Comparison of ENCODE assay signal across 20 cellular contexts in genomic region chr16:23538919-23539278, GRCh38. TPM values are rescaled to one million over a fixed set of nuclear protein-coding genes. Genes with fewer than 3 reads are reported as not detected.
DNase-seq lines count a peak whose midpoint lies in the region; ATAC-seq, FAIRE-seq and TF ChIP-seq lines count a peak whose summit lies in the region.
"Had no signal": no experiment of that assay in that cellular context is flagged by ENCODE, and none has a peak within 500 bp of the region (broad histone marks: within the 10 kb centered on the region; RNA-seq: fewer than 3 reads in every experiment).

No MANE protein-coding gene starts in this region.

- H3K9ac ChIP-seq in astrocyte (ENCODE audit: low read length) = peak overlapping the region; percentile 41

- TF ChIP-seq CTCF in GM23338 (conservative IDR thresholded peaks at IDR 0.05; ENCODE audit: low read depth in 2 of 2) (no peak), astrocyte (IDR thresholded peaks at IDR 0.05; ENCODE audit: insufficient read depth, low read depth, low read length) (no peak)

- POLR2A ChIA-PET in activated CD4-positive, alpha-beta memory T cell treated with anti-CD3 and anti-CD28 coated beads for 36 hours (lab: Charles Lee) = no interaction called here
- POLR2A ChIA-PET in activated CD4-positive, alpha-beta memory T cell treated with anti-CD3 and anti-CD28 coated beads, Interleukin-2, amount 10 ng/mL, durations not matched to agents 7 days and 5 days (lab: Charles Lee) = no interaction called here

- no peak for ATAC-seq in GM23338
- ATAC-seq in HG02588 (IDR thresholded peaks at IDR 0.05; ENCODE audit: unreplicated experiment) = no peak
- no peak for ATAC-seq in HG02885 (IDR thresholded peaks at IDR 0.05; ENCODE audit: poor library complexity, unreplicated experiment)

- H4K20me1 ChIP-seq in GM23338 (replicated peaks; ENCODE audit: insufficient read depth) = peaks cover 2% of the 10 kb centered on the region
- peaks cover 3% of the 10 kb centered on the region for H4K20me1 ChIP-seq in astrocyte (ENCODE audit: insufficient read depth, low read length)

- no peak overlapping the region for H3K27ac ChIP-seq in GM23338 (ENCODE audit: low read depth)
- H3K27ac ChIP-seq in astrocyte (ENCODE audit: low read depth, low read length) = peak overlapping the region; percentile 53
- H3K27ac ChIP-seq: prostate gland, tibial artery had no signal

- no peaks in the 10 kb centered on the region for H3F3A ChIP-seq in GM23338 (replicated peaks; ENCODE audit: low read depth)

- H2AFZ ChIP-seq in GM23338 = no peak overlapping the region
- H2AFZ ChIP-seq in astrocyte (ENCODE audit: low read depth, low read length) = no peak overlapping the region

- H3K27me3 ChIP-seq in GM23338 (ENCODE audit: insufficient read depth) (no peaks in the 10 kb centered on the region), astrocyte (ENCODE audit: insufficient read depth, low read length) (no peaks in the 10 kb centered on the region)
- H3K27me3 ChIP-seq: tibial artery had no signal

- no peaks in the 10 kb centered on the region for H3K9me2 ChIP-seq in GM23338 (ENCODE audit: insufficient read depth)

- intact Hi-C loops in activated CD4-positive, alpha-beta memory T cell treated with anti-CD3 and anti-CD28 coated beads for 36 hours (cut with micrococcal nuclease) = no loop called here
- intact Hi-C loops in posterior vena cava (cut with DNase I) = no loop called here

- CTCF ChIA-PET in activated CD4-positive, alpha-beta memory T cell treated with anti-CD3 and anti-CD28 coated beads for 36 hours (lab: Charles Lee) = no interaction called here
- CTCF ChIA-PET in activated CD4-positive, alpha-beta memory T cell treated with anti-CD3 and anti-CD28 coated beads, Interleukin-2, amount 10 ng/mL, durations not matched to agents 7 days and 5 days (lab: Charles Lee) = interaction anchor here (0.6 to 2.1 kb wide), 5 partner anchors 17 to 339 kb away, joined by 3 to 8 read pairs (median 4); no protein-coding TSS in a partner anchor

- H3K9me3 ChIP-seq in astrocyte (ENCODE audit: insufficient read depth, low read depth, low read length) = no peaks in the 10 kb centered on the region
- H3K9me3 ChIP-seq: prostate gland, tibial artery had no signal

- no peak overlapping the region for H3K4me3 ChIP-seq in GM23338
- H3K4me3 ChIP-seq in astrocyte (ENCODE audit: insufficient read depth, low read depth, low read length) = no peak overlapping the region
- H3K4me3 ChIP-seq: prostate gland, tibial artery had no signal

- H3K9me3 Mint-ChIP-seq in activated CD4-positive, alpha-beta memory T cell treated with anti-CD3 and anti-CD28 coated beads for 36 hours = no peaks in the 10 kb centered on the region
- H3K9me3 Mint-ChIP-seq in activated CD4-positive, alpha-beta memory T cell treated with anti-CD3 and anti-CD28 coated beads, Interleukin-2, amount 10 ng/mL, durations not matched to agents 7 days and 5 days = no peaks in the 10 kb centered on the region
- no peaks in the 10 kb centered on the region for H3K9me3 Mint-ChIP-seq in GM23338
- no peaks in the 10 kb centered on the region for H3K9me3 Mint-ChIP-seq in astrocyte (ENCODE audit: unreplicated experiment)
- H3K9me3 Mint-ChIP-seq: activated T-helper 17 cell treated with anti-CD3 and anti-CD28 coated beads, Interleukin-2, amount 50 U/mL, for 72 hours; CD4-positive, alpha-beta T cell; endodermal cell; memory B cell; nephron; T-helper 1 cell treated with Interleukin-12 subunit alpha and Interleukin-12 subunit beta and Interleukin-4 antibody, amounts not matched to agents 30 μg/mL and 1 μg/mL, for 36 hours had no signal

- FAIRE-seq in astrocyte (lab: Jason Lieb, UNC) = no peak
- FAIRE-seq: A204.1 had no signal

- H3K36me3 Mint-ChIP-seq in activated CD4-positive, alpha-beta memory T cell treated with anti-CD3 and anti-CD28 coated beads for 36 hours = peaks cover 17% of the 10 kb centered on the region
- peaks cover 11% of the 10 kb centered on the region for H3K36me3 Mint-ChIP-seq in activated CD4-positive, alpha-beta memory T cell treated with anti-CD3 and anti-CD28 coated beads, Interleukin-2, amount 10 ng/mL, durations not matched to agents 7 days and 5 days (ENCODE audit: low read depth)
- H3K36me3 Mint-ChIP-seq in GM23338 (ENCODE audit: low read depth) (peaks cover 59% of the 10 kb centered on the region), astrocyte (ENCODE audit: low read depth, unreplicated experiment) (peaks cover 23% of the 10 kb centered on the region)

- peaks cover 52% of the 10 kb centered on the region for H3K36me3 ChIP-seq in GM23338 (ENCODE audit: insufficient read depth)
- H3K36me3 ChIP-seq in astrocyte (ENCODE audit: insufficient read depth, low read length) = peaks cover 14% of the 10 kb centered on the region

- H3K4me1 Mint-ChIP-seq in activated CD4-positive, alpha-beta memory T cell treated with anti-CD3 and anti-CD28 coated beads for 36 hours (ENCODE audit: low read depth) = peaks cover 10% of the 10 kb centered on the region
- H3K4me1 Mint-ChIP-seq in activated CD4-positive, alpha-beta memory T cell treated with anti-CD3 and anti-CD28 coated beads, Interleukin-2, amount 10 ng/mL, durations not matched to agents 7 days and 5 days = peaks cover 7% of the 10 kb centered on the region
- H3K4me1 Mint-ChIP-seq in GM23338 (no peaks in the 10 kb centered on the region), astrocyte (ENCODE audit: low read depth, unreplicated experiment) (peaks cover 21% of the 10 kb centered on the region)
- H3K4me1 Mint-ChIP-seq: activated T-helper 17 cell treated with anti-CD3 and anti-CD28 coated beads, Interleukin-2, amount 50 U/mL, for 72 hours; endodermal cell; memory B cell; nephron had no signal

- H3K79me2 ChIP-seq in GM23338 (replicated peaks; ENCODE audit: insufficient read depth) = no peaks in the 10 kb centered on the region
- no peaks in the 10 kb centered on the region for H3K79me2 ChIP-seq in astrocyte (ENCODE audit: insufficient read depth, low read length)

- H3K4me3 Mint-ChIP-seq in activated CD4-positive, alpha-beta memory T cell treated with anti-CD3 and anti-CD28 coated beads for 36 hours = no peak overlapping the region
- no peak overlapping the region for H3K4me3 Mint-ChIP-seq in activated CD4-positive, alpha-beta memory T cell treated with anti-CD3 and anti-CD28 coated beads, Interleukin-2, amount 10 ng/mL, durations not matched to agents 7 days and 5 days
- no peak overlapping the region for H3K4me3 Mint-ChIP-seq in GM23338
- no peak overlapping the region for H3K4me3 Mint-ChIP-seq in astrocyte (ENCODE audit: unreplicated experiment)
- H3K4me3 Mint-ChIP-seq: activated T-helper 17 cell treated with anti-CD3 and anti-CD28 coated beads, Interleukin-2, amount 50 U/mL, for 72 hours; CD4-positive, alpha-beta T cell; endodermal cell; memory B cell; nephron; T-helper 1 cell treated with Interleukin-12 subunit alpha and Interleukin-12 subunit beta and Interleukin-4 antibody, amounts not matched to agents 30 μg/mL and 1 μg/mL, for 36 hours had no signal

- H3K4me2 ChIP-seq in GM23338 (no peak overlapping the region), astrocyte (ENCODE audit: low read length) (peak overlapping the region; percentile 32)

- DNase-seq in activated CD4-positive, alpha-beta memory T cell treated with anti-CD3 and anti-CD28 coated beads for 36 hours = no peak
- DNase-seq in activated CD4-positive, alpha-beta memory T cell treated with anti-CD3 and anti-CD28 coated beads, Interleukin-2, amount 10 ng/mL, durations not matched to agents 7 days and 5 days = no peak
- DNase-seq in GM23338 (ENCODE audit: low spot score) (no peak), astrocyte (ENCODE audit: low read depth) (no peak), posterior vena cava (ENCODE audit: low spot score) (peak; percentile 0), NCI-H1694 treated with DMSO at 0.1 percent for 48 hours (lab: John Stamatoyannopoulos, UW) (no peak)
- DNase-seq: CD4-positive, alpha-beta T cell; endodermal cell; KBM-7; NCI-H2029; NCI-H446; tibial artery had no signal

- H3K4me1 ChIP-seq in GM23338 (ENCODE audit: insufficient read depth) (no peaks in the 10 kb centered on the region), astrocyte (ENCODE audit: insufficient read depth, low read length) (peaks cover 15% of the 10 kb centered on the region)
- H3K4me1 ChIP-seq: prostate gland, tibial artery had no signal

- no peaks in the 10 kb centered on the region for H3K27me3 Mint-ChIP-seq in activated CD4-positive, alpha-beta memory T cell treated with anti-CD3 and anti-CD28 coated beads for 36 hours
- no peaks in the 10 kb centered on the region for H3K27me3 Mint-ChIP-seq in activated CD4-positive, alpha-beta memory T cell treated with anti-CD3 and anti-CD28 coated beads, Interleukin-2, amount 10 ng/mL, durations not matched to agents 7 days and 5 days
- peaks cover 8% of the 10 kb centered on the region for H3K27me3 Mint-ChIP-seq in GM23338 (ENCODE audit: insufficient read depth, low read depth, poor library complexity)
- no peaks in the 10 kb centered on the region for H3K27me3 Mint-ChIP-seq in astrocyte (ENCODE audit: low read depth, unreplicated experiment)
- H3K27me3 Mint-ChIP-seq: activated T-helper 17 cell treated with anti-CD3 and anti-CD28 coated beads, Interleukin-2, amount 50 U/mL, for 72 hours; CD4-positive, alpha-beta T cell; memory B cell had no signal

- H3K27ac Mint-ChIP-seq in activated CD4-positive, alpha-beta memory T cell treated with anti-CD3 and anti-CD28 coated beads for 36 hours = peak overlapping the region; percentile 28
- no peak overlapping the region for H3K27ac Mint-ChIP-seq in activated CD4-positive, alpha-beta memory T cell treated with anti-CD3 and anti-CD28 coated beads, Interleukin-2, amount 10 ng/mL, durations not matched to agents 7 days and 5 days
- H3K27ac Mint-ChIP-seq in GM23338 (peak overlapping the region; percentile 92), astrocyte (ENCODE audit: unreplicated experiment) (peak overlapping the region; percentile 94)
- H3K27ac Mint-ChIP-seq: activated T-helper 17 cell treated with anti-CD3 and anti-CD28 coated beads, Interleukin-2, amount 50 U/mL, for 72 hours; CD4-positive, alpha-beta T cell; endodermal cell; memory B cell; nephron; T-helper 1 cell treated with Interleukin-12 subunit alpha and Interleukin-12 subunit beta and Interleukin-4 antibody, amounts not matched to agents 30 μg/mL and 1 μg/mL, for 36 hours had no signal

RNA-seq across cellular contexts. Expression of gene EARS2, which starts 18.3 kb away (rescaled TPM):
- total RNA-seq in activated CD4-positive, alpha-beta memory T cell treated with anti-CD3 and anti-CD28 coated beads for 36 hours = 10 to 100 TPM; 21.6 to 23.6 TPM
- total RNA-seq in activated CD4-positive, alpha-beta memory T cell treated with anti-CD3 and anti-CD28 coated beads, Interleukin-2, amount 10 ng/mL, durations not matched to agents 7 days and 5 days = 10 to 100 TPM in 1 of 2 experiments, 1 to 10 TPM in 1; 9.3 to 11.0 TPM
- 58.3 and 89.1 TPM in 2 replicates for total RNA-seq in GM23338 (2014; rRNA removed; shearing (Covaris generic))
- 22.6 and 22.8 TPM in 2 replicates for polyA plus RNA-seq in GM23338 (2016; fragmentation: Nextera tagmentation; extraction: Ambion mirVana)
- total RNA-seq in astrocyte (19.4 and 24.4 TPM in 2 replicates), posterior vena cava (10 to 100 TPM in 1 of 2 donors, 1 to 10 TPM in 1; 9.9 to 11.1 TPM)

RNA-seq across cellular contexts. Expression of gene UBFD1, which starts 18.6 kb away (rescaled TPM):
- 10 to 100 TPM; 53.9 to 54.4 TPM for total RNA-seq in activated CD4-positive, alpha-beta memory T cell treated with anti-CD3 and anti-CD28 coated beads for 36 hours
- total RNA-seq in activated CD4-positive, alpha-beta memory T cell treated with anti-CD3 and anti-CD28 coated beads, Interleukin-2, amount 10 ng/mL, durations not matched to agents 7 days and 5 days = 10 to 100 TPM; 36.6 to 39.7 TPM
- total RNA-seq in GM23338 (2014; rRNA removed; shearing (Covaris generic)) = 201 and 249 TPM in 2 replicates
- polyA plus RNA-seq in GM23338 (2016; fragmentation: Nextera tagmentation; extraction: Ambion mirVana) = 27.7 and 28.5 TPM in 2 replicates
- total RNA-seq in astrocyte (144 and 146 TPM in 2 replicates), posterior vena cava (10 to 100 TPM; 37.3 to 37.4 TPM)

RNA-seq across cellular contexts. Expression of gene GGA2, which starts 28.6 kb away (rescaled TPM):
- total RNA-seq in activated CD4-positive, alpha-beta memory T cell treated with anti-CD3 and anti-CD28 coated beads for 36 hours = 10 to 100 TPM; 73.3 to 75.1 TPM
- 10 to 100 TPM; 95.3 to 97.8 TPM for total RNA-seq in activated CD4-positive, alpha-beta memory T cell treated with anti-CD3 and anti-CD28 coated beads, Interleukin-2, amount 10 ng/mL, durations not matched to agents 7 days and 5 days
- 76.6 and 114 TPM in 2 replicates for total RNA-seq in GM23338 (2014; rRNA removed; shearing (Covaris generic))
- polyA plus RNA-seq in GM23338 (2016; fragmentation: Nextera tagmentation; extraction: Ambion mirVana) = 36.2 and 40.3 TPM in 2 replicates
- total RNA-seq in astrocyte = 74.2 and 84.0 TPM in 2 replicates
- total RNA-seq in posterior vena cava = 10 to 100 TPM; 42.0 to 59.7 TPM

RNA-seq across cellular contexts. Expression of gene NDUFAB1, which starts 57.2 kb away (rescaled TPM):
- 100 to 1,000 TPM; 152 to 153 TPM for total RNA-seq in activated CD4-positive, alpha-beta memory T cell treated with anti-CD3 and anti-CD28 coated beads for 36 hours
- 10 to 100 TPM; 79.8 to 81.1 TPM for total RNA-seq in activated CD4-positive, alpha-beta memory T cell treated with anti-CD3 and anti-CD28 coated beads, Interleukin-2, amount 10 ng/mL, durations not matched to agents 7 days and 5 days
- total RNA-seq in GM23338 (2014; rRNA removed; shearing (Covaris generic)) = 136 and 164 TPM in 2 replicates
- 449 and 477 TPM in 2 replicates for polyA plus RNA-seq in GM23338 (2016; fragmentation: Nextera tagmentation; extraction: Ambion mirVana)
- total RNA-seq in astrocyte (92.5 and 93.1 TPM in 2 replicates), posterior vena cava (10 to 100 TPM; 56.1 to 61.0 TPM)
